12 cellular contexts compared by ENCODE assay signal in the genomic region with DNA sequence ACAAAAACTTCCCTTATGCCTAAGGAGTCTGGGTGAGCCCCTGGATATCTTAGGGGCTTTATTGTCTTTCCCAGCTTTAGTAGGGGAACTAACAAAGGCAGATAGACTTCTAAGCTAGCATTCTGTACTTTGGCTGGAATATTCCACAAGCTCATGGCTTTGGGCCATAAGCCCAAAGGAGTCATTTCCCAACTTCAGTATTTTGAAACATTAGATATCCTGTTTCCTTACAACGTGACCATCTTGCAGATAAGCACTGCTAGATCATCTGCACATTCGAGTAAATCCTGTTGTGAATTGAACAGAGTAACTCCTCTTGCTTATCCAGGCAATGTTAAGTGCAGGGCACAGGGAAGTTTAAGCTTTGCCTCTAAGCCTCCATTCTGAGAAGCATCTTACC.
DNase-seq lines count a peak whose midpoint lies in the region; ATAC-seq, FAIRE-seq and TF ChIP-seq lines count a peak whose summit lies in the region.
"Had no signal": no experiment of that assay in that cellular context is flagged by ENCODE, and none has a peak within 500 bp of the region (broad histone marks: within the 10 kb centered on the region; RNA-seq: fewer than 3 reads in every experiment).

No MANE protein-coding gene starts in this region.

- H3K23me2 ChIP-seq in H1 (ENCODE audit: low read depth, low read length), result no peaks in the 10 kb centered on the region

- no peaks in the 10 kb centered on the region for H3K9me3 Mint-ChIP-seq in activated T-helper 1 cell treated with anti-CD3 and anti-CD28 coated beads, Interleukin-12 subunit alpha, Interleukin-12 subunit beta, Interleukin-2, Interleukin-4 antibody, amounts not matched to agents 30 ng/mL and 10 ng/mL and 1 ng/mL, durations not matched to agents 14 hours and 24 hours and 36 hours
- H3K9me3 Mint-ChIP-seq: H9, natural killer cell had no signal

- no peak overlapping the region for H3K14ac ChIP-seq in H1 (ENCODE audit: insufficient read length)

- H3K27ac Mint-ChIP-seq in activated T-helper 1 cell treated with anti-CD3 and anti-CD28 coated beads, Interleukin-12 subunit alpha, Interleukin-12 subunit beta, Interleukin-2, Interleukin-4 antibody, amounts not matched to agents 30 ng/mL and 10 ng/mL and 1 ng/mL, durations not matched to agents 14 hours and 24 hours and 36 hours, result no peak overlapping the region

- no peak overlapping the region for H2BK120ac ChIP-seq in H1 (replicated peaks; ENCODE audit: low read depth, low read length)

- no peaks in the 10 kb centered on the region for H3K79me1 ChIP-seq in H1 (ENCODE audit: low read depth, low read length)

- no peak overlapping the region for H3K4me3 ChIP-seq in H1 (ENCODE audit: extremely low read depth in 1 of 4, insufficient read depth in 2 of 4, low read depth in 3 of 4, low read length in 4 of 4)
- no peak overlapping the region for H3K4me3 ChIP-seq in upper lobe of left lung
- H3K4me3 ChIP-seq: GM12878 had no signal

- no peak for FAIRE-seq in H1 (lab: Jason Lieb, UNC)
- FAIRE-seq: endometrium, GM12878 had no signal

- H3K4me2 ChIP-seq in H1 (ENCODE audit: insufficient read depth in 1 of 2, low read depth in 2 of 2, low read length in 2 of 2), result 0 out of 4 replicates have a peak overlapping the region, but pooled peaks of 1 of the 2 experiments have one; percentile 8

- CTCF ChIA-PET in H1 (lab: Charles Lee; ENCODE audit: partially characterized antibody), result interaction anchor here (0.7 to 3.1 kb wide), 5 partner anchors 41 to 549 kb away, joined by 3 to 9 read pairs (median 4); no protein-coding TSS in a partner anchor

- H4K5ac ChIP-seq in H1 (ENCODE audit: insufficient read length, low read depth, low read length), result no peak overlapping the region

- no peak for TF ChIP-seq RAD21 in H1 (IDR thresholded peaks at IDR 0.05 in 1 of 2, conservative IDR thresholded peaks at IDR 0.05 in 1 of 2; ENCODE audit: low read depth in 2 of 2, low read length in 2 of 2)

- H3K9me3 ChIP-seq in H1 (ENCODE audit: insufficient read depth in 2 of 2, low read depth in 1 of 2, low read length in 1 of 2), result no peaks in the 10 kb centered on the region
- H3K9me3 ChIP-seq in upper lobe of left lung, result no peaks in the 10 kb centered on the region

- no peak overlapping the region for H2BK15ac ChIP-seq in H1 (ENCODE audit: low read length)

- H3K79me2 ChIP-seq in H1 (ENCODE audit: control insufficient read depth in 1 of 2, insufficient read depth in 2 of 2, low read length in 2 of 2), result no peaks in the 10 kb centered on the region

- DNase-seq in M059J (ENCODE audit: low read depth), result peak; percentile 54
- no peak for DNase-seq in H1 (ENCODE audit: low read depth in 1 of 2, low spot score in 2 of 2)
- peak; percentile 88 to 91 for DNase-seq in lung microvascular endothelial cell (ENCODE audit: low read depth in 2 of 2)
- no peak for DNase-seq in upper lobe of left lung
- no peak for DNase-seq in activated T-helper 1 cell treated with anti-CD3 and anti-CD28 coated beads, Interleukin-12 subunit alpha, Interleukin-12 subunit beta, Interleukin-2, Interleukin-4 antibody, amounts not matched to agents 30 ng/mL and 10 ng/mL and 1 ng/mL, durations not matched to agents 14 hours and 24 hours and 36 hours (ENCODE audit: low spot score)
- DNase-seq in NCI-H146 (lab: John Stamatoyannopoulos, UW), result no peak
- DNase-seq: H9, KBM-7, natural killer cell had no signal

- POLR2A ChIA-PET in H1 (lab: Charles Lee; ENCODE audit: partially characterized antibody), result interaction anchor here (1.6 kb wide), 1 partner anchor 14 kb away, joined by 3 read pairs; no protein-coding TSS in a partner anchor

- H4K8ac ChIP-seq in H1 (ENCODE audit: extremely low read depth, insufficient read depth, low read length), result no peak overlapping the region

- no peak overlapping the region for H3K18ac ChIP-seq in H1 (ENCODE audit: extremely low read depth, low read length)

- H3K27ac ChIP-seq in H1 (ENCODE audit: low read depth, low read length), result no peak overlapping the region
- peak overlapping the region; percentile 72 to 84 (median 78) for H3K27ac ChIP-seq in upper lobe of left lung

- H3K27me3 ChIP-seq in H1 (replicated peaks in 1 of 4; ENCODE audit: control insufficient read depth in 3 of 4, extremely low read depth in 1 of 4, insufficient read depth in 3 of 4, low read length in 3 of 4), result no peaks in the 10 kb centered on the region; a peak in 1 of 7 replicates
- H3K27me3 ChIP-seq in upper lobe of left lung, result no peaks in the 10 kb centered on the region

- 95% methylated on average over 2 of the region's 2 CpGs; no CpG with 5 or more reads in 1 of the 2 experiments for WGBS in H1 (ENCODE audit: extremely low coverage in 1 of 2, insufficient coverage in 1 of 2, insufficient read length in 1 of 2, insufficient replicate concordance in 2 of 2, low coverage in 1 of 2, low lambda C conversion rate in 2 of 2, missing lambda C conversion rate in 1 of 2), 2 experiments
- 9 to 13% methylated on average over 2 of the region's 2 CpGs for WGBS in upper lobe of left lung, 2 donors

- H3K36me3 ChIP-seq in H1 (ENCODE audit: control insufficient read depth in 2 of 4, insufficient read depth in 4 of 4, low read length in 3 of 4) (peaks cover 2 to 9% (median 6%) of the 10 kb centered on the region in 4 experiments; a peak in 7 of 8 replicates), upper lobe of left lung (peaks cover 10 to 16% (median 12%) of the 10 kb centered on the region in 4 donors)

- no peak overlapping the region for H2BK5ac ChIP-seq in H1 (ENCODE audit: low read depth, low read length)

- no peaks in the 10 kb centered on the region for H4K20me1 ChIP-seq in H1 (replicated peaks in 1 of 2; ENCODE audit: control insufficient read depth in 1 of 2, insufficient read depth in 2 of 2, low read length in 2 of 2)

- peaks cover 4% of the 10 kb centered on the region for H3K4me1 Mint-ChIP-seq in activated T-helper 1 cell treated with anti-CD3 and anti-CD28 coated beads, Interleukin-12 subunit alpha, Interleukin-12 subunit beta, Interleukin-2, Interleukin-4 antibody, amounts not matched to agents 30 ng/mL and 10 ng/mL and 1 ng/mL, durations not matched to agents 14 hours and 24 hours and 36 hours (ENCODE audit: low read depth)

- intact Hi-C loops in activated T-helper 1 cell treated with anti-CD3 and anti-CD28 coated beads, Interleukin-12 subunit alpha, Interleukin-12 subunit beta, Interleukin-2, Interleukin-4 antibody, amounts not matched to agents 30 ng/mL and 10 ng/mL and 1 ng/mL, durations not matched to agents 14 hours and 24 hours and 36 hours (cut with micrococcal nuclease), result no loop called here

- H2BK20ac ChIP-seq in H1 (ENCODE audit: low read length), result no peak overlapping the region

- TF ChIP-seq EP300 in H1 (IDR thresholded peaks at IDR 0.05; ENCODE audit: borderline replicate concordance in 1 of 2, low read depth in 2 of 2, low read length in 2 of 2) (no peak), upper lobe of left lung (IDR thresholded peaks at IDR 0.05) (peak in 3 of 4 donors; percentile 56 to 96 (median 58))

- TF ChIP-seq CTCF in H1 (IDR thresholded peaks at IDR 0.05; ENCODE audit: control extremely low read depth in 1 of 3, insufficient read depth in 1 of 3, low read depth in 1 of 3, low read length in 3 of 3), result no peak
- TF ChIP-seq CTCF in upper lobe of left lung (IDR thresholded peaks at IDR 0.05), result no peak

- TF ChIP-seq POLR2A in H1 (IDR thresholded peaks at IDR 0.05; ENCODE audit: control extremely low read depth in 1 of 2, low read depth in 2 of 2, low read length in 2 of 2), result no peak
- peak in 1 of 4 donors; percentile 43 for TF ChIP-seq POLR2A in upper lobe of left lung (IDR thresholded peaks at IDR 0.05)

- H3K23ac ChIP-seq in H1 (ENCODE audit: insufficient read length), result no peak overlapping the region

- peaks cover 25% of the 10 kb centered on the region for H3K36me3 Mint-ChIP-seq in activated T-helper 1 cell treated with anti-CD3 and anti-CD28 coated beads, Interleukin-12 subunit alpha, Interleukin-12 subunit beta, Interleukin-2, Interleukin-4 antibody, amounts not matched to agents 30 ng/mL and 10 ng/mL and 1 ng/mL, durations not matched to agents 14 hours and 24 hours and 36 hours (ENCODE audit: low read depth)

- no peak overlapping the region for H3K9ac ChIP-seq in H1 (replicated peaks in 1 of 4; ENCODE audit: extremely low read depth in 1 of 4, low read depth in 3 of 4, low read length in 3 of 4)

- no peak overlapping the region for H2BK12ac ChIP-seq in H1 (ENCODE audit: low read depth, low read length)

- ATAC-seq in upper lobe of left lung (ENCODE audit: low FRiP score in 2 of 2) (peak in 1 of 2 donors; percentile 61), GM21381 (IDR thresholded peaks at IDR 0.05; ENCODE audit: unreplicated experiment) (no peak)
- ATAC-seq: GM12878, natural killer cell had no signal

- 0 out of 2 replicates have a peak overlapping the region, but pooled peaks have one; percentile 29 for H2AK5ac ChIP-seq in H1 (ENCODE audit: low read depth, low read length)

- H3K27me3 Mint-ChIP-seq in activated T-helper 1 cell treated with anti-CD3 and anti-CD28 coated beads, Interleukin-12 subunit alpha, Interleukin-12 subunit beta, Interleukin-2, Interleukin-4 antibody, amounts not matched to agents 30 ng/mL and 10 ng/mL and 1 ng/mL, durations not matched to agents 14 hours and 24 hours and 36 hours (ENCODE audit: insufficient read depth), result no peaks in the 10 kb centered on the region

- no peak overlapping the region for H3K4me3 Mint-ChIP-seq in activated T-helper 1 cell treated with anti-CD3 and anti-CD28 coated beads, Interleukin-12 subunit alpha, Interleukin-12 subunit beta, Interleukin-2, Interleukin-4 antibody, amounts not matched to agents 30 ng/mL and 10 ng/mL and 1 ng/mL, durations not matched to agents 14 hours and 24 hours and 36 hours
- H3K4me3 Mint-ChIP-seq: H9, natural killer cell had no signal

- H3K4me1 ChIP-seq in H1 (replicated peaks in 1 of 4; ENCODE audit: control insufficient read depth in 3 of 4, insufficient read depth in 4 of 4, low read length in 3 of 4) (peaks cover 9 to 32% (median 23%) of the 10 kb centered on the region in 4 experiments), upper lobe of left lung (peaks cover 65 to 84% (median 71%) of the 10 kb centered on the region in 4 donors)

- H3K56ac ChIP-seq in H1 (replicated peaks; ENCODE audit: insufficient read length, low read depth, low read length), result no peak overlapping the region

- no peak overlapping the region for H3K4ac ChIP-seq in H1 (replicated peaks; ENCODE audit: insufficient read length, low read depth, low read length)

- no peak overlapping the region for H4K91ac ChIP-seq in H1 (replicated peaks; ENCODE audit: insufficient read length, low read length)

- H2AFZ ChIP-seq in H1 (ENCODE audit: low read length), result no peak overlapping the region

TF ChIP-seq in H1, 55 proteins besides CTCF, POLR2A, EP300 and RAD21 (continues in another document):
- TF ChIP-seq SIX5 (IDR thresholded peaks at IDR 0.05; ENCODE audit: low read depth, low read length) (no peak), SIN3A (conservative IDR thresholded peaks at IDR 0.05 in 1 of 2, IDR thresholded peaks at IDR 0.05 in 1 of 2; ENCODE audit: low read depth in 1 of 2, low read length in 2 of 2) (no peak), SIRT6 (IDR thresholded peaks at IDR 0.05; ENCODE audit: low read length) (no peak), SRF (IDR thresholded peaks at IDR 0.05; ENCODE audit: low read depth, low read length) (no peak), NANOG (IDR thresholded peaks at IDR 0.05; ENCODE audit: insufficient read depth, low read depth, low read length, poor library complexity, severe bottlenecking) (no peak), RBBP5 (IDR thresholded peaks at IDR 0.05; ENCODE audit: borderline replicate concordance, low read depth, low read length) (no peak)

Comparison
In these comparisons a context has a peak if more than half of its experiments do, and no peak if none do; other contexts are left out.
1. DNase-seq: peak in M059J (single experiment) and lung microvascular endothelial cell (2 of 2); none in H1 (0 of 2), upper lobe of left lung (0 of 2), activated T-helper 1 cell treated with anti-CD3 and anti-CD28 coated beads, Interleukin-12 subunit alpha, Interleukin-12 subunit beta, Interleukin-2, Interleukin-4 antibody, amounts not matched to agents 30 ng/mL and 10 ng/mL and 1 ng/mL, durations not matched to agents 14 hours and 24 hours and 36 hours (single experiment) and NCI-H146 (single experiment).